Comparison of ENCODE assay signal across 8 cellular contexts in genomic region chr13:20159646-20160345, GRCh38. TPM values are rescaled to one million over a fixed set of nuclear protein-coding genes. Genes with fewer than 3 reads are reported as not detected.
DNase-seq lines count a peak whose midpoint lies in the region; ATAC-seq, FAIRE-seq and TF ChIP-seq lines count a peak whose summit lies in the region.

No MANE protein-coding gene starts in this region.

- H3K9me3 Mint-ChIP-seq in stimulated activated naive CD8-positive, alpha-beta T cell treated with anti-CD3 and anti-CD28 coated beads, Interleukin-15, Interleukin-2, amounts not matched to agents 100 ng/mL and 50 ng/mL, for 24 hours: no peaks in the 10 kb centered on the region

- no peak for ATAC-seq in stimulated activated naive CD8-positive, alpha-beta T cell treated with anti-CD3 and anti-CD28 coated beads, Interleukin-15, Interleukin-2, amounts not matched to agents 100 U/mL and 50 U/mL, for 24 hours

- H3K27ac Mint-ChIP-seq in stimulated activated naive CD8-positive, alpha-beta T cell treated with anti-CD3 and anti-CD28 coated beads, Interleukin-15, Interleukin-2, amounts not matched to agents 100 ng/mL and 50 ng/mL, for 24 hours: no peak overlapping the region

- TF ChIP-seq POLR2A in GM12892 (IDR thresholded peaks at IDR 0.05; ENCODE audit: low read depth, low read length): no peak

- peak overlapping the region; percentile 51 for H3K4me3 ChIP-seq in fibroblast of villous mesenchyme (ENCODE audit: low read depth, low read length)

- H3K27me3 Mint-ChIP-seq in stimulated activated naive CD8-positive, alpha-beta T cell treated with anti-CD3 and anti-CD28 coated beads, Interleukin-15, Interleukin-2, amounts not matched to agents 100 ng/mL and 50 ng/mL, for 24 hours: peaks cover 36% of the 10 kb centered on the region

- H3K4me1 Mint-ChIP-seq in stimulated activated naive CD8-positive, alpha-beta T cell treated with anti-CD3 and anti-CD28 coated beads, Interleukin-15, Interleukin-2, amounts not matched to agents 100 ng/mL and 50 ng/mL, for 24 hours (ENCODE audit: low read depth): peaks cover 25% of the 10 kb centered on the region

- H3K36me3 Mint-ChIP-seq in stimulated activated naive CD8-positive, alpha-beta T cell treated with anti-CD3 and anti-CD28 coated beads, Interleukin-15, Interleukin-2, amounts not matched to agents 100 ng/mL and 50 ng/mL, for 24 hours (ENCODE audit: low read depth): no peaks in the 10 kb centered on the region

- TF ChIP-seq CTCF in fibroblast of villous mesenchyme (IDR thresholded peaks at IDR 0.05; ENCODE audit: insufficient read depth, low read depth, low read length): no peak

- no peak for DNase-seq in stimulated activated naive CD8-positive, alpha-beta T cell treated with anti-CD3 and anti-CD28 coated beads, Interleukin-15, Interleukin-2, amounts not matched to agents 100 U/mL and 50 U/mL, for 24 hours
- DNase-seq in SW480 (ENCODE audit: low spot score) (peak; percentile 43), fibroblast of villous mesenchyme (ENCODE audit: low read depth) (peak; percentile 47), NCI-H146 treated with DMSO at 0.1 percent for 48 hours (lab: John Stamatoyannopoulos, UW; ENCODE audit: unreplicated experiment) (no peak), RCC 7860 (ENCODE audit: low spot score) (no peak), GM12892 (ENCODE audit: insufficient read length) (no peak)
- no peak for DNase-seq in NK-92 treated with Interleukin-12 subunit alpha and Interleukin-12 subunit beta, amount 100 ng/mL, for 24 hours (lab: John Stamatoyannopoulos, UW)

- no peak for FAIRE-seq in RCC 7860 (lab: Jason Lieb, UNC)
- FAIRE-seq in GM12892 (lab: Jason Lieb, UNC): no peak

- H3K4me3 Mint-ChIP-seq in stimulated activated naive CD8-positive, alpha-beta T cell treated with anti-CD3 and anti-CD28 coated beads, Interleukin-15, Interleukin-2, amounts not matched to agents 100 ng/mL and 50 ng/mL, for 24 hours: peak overlapping the region; percentile 83

RNA-seq across cellular contexts. Expression of gene GJA3, which starts 1.1 kb away (rescaled TPM):
- 0.43 and 0.97 TPM in 2 replicates for total RNA-seq in fibroblast of villous mesenchyme
- polyA plus RNA-seq in GM12892 (2012; ENCODE audit: missing spikeins): 0.06 TPM

RNA-seq across cellular contexts. Expression of gene GJB2, which starts 32.9 kb away (rescaled TPM):
- not detected in 2 replicates for total RNA-seq in fibroblast of villous mesenchyme
- 0.15 TPM for polyA plus RNA-seq in GM12892 (2012; ENCODE audit: missing spikeins)

Comparison
In these comparisons a context has a peak if more than half of its experiments do, and no peak if none do; other contexts are left out.
1. DNase-seq: peak in SW480 (single experiment) and fibroblast of villous mesenchyme (single experiment); none in stimulated activated naive CD8-positive, alpha-beta T cell treated with anti-CD3 and anti-CD28 coated beads, Interleukin-15, Interleukin-2, amounts not matched to agents 100 U/mL and 50 U/mL, for 24 hours (single experiment), NCI-H146 treated with DMSO at 0.1 percent for 48 hours (single experiment), RCC 7860 (single experiment), NK-92 treated with Interleukin-12 subunit alpha and Interleukin-12 subunit beta, amount 100 ng/mL, for 24 hours (single experiment) and GM12892 (single experiment).